ENCODE assay signal across 9 cellular contexts in genomic region chr17:77371888-77372443, GRCh38.
DNase-seq lines count a peak whose midpoint lies in the region; ATAC-seq and TF ChIP-seq lines count a peak whose summit lies in the region.
"Had no signal": no experiment of that assay in that cellular context is flagged by ENCODE, and none has a peak within 500 bp of the region (broad histone marks: within the 10 kb centered on the region; RNA-seq: fewer than 3 reads in every experiment).

No MANE protein-coding gene starts in this region.

- TF ChIP-seq CTCF in esophagus muscularis mucosa (IDR thresholded peaks at IDR 0.05) (no peak), PC-3 (conservative IDR thresholded peaks at IDR 0.05; ENCODE audit: low read depth, low read length) (no peak)

- peak overlapping the region; percentile 60 for H3K27ac ChIP-seq in CD4-positive, CD25-positive, alpha-beta regulatory T cell (ENCODE audit: insufficient read depth, low read length, poor library complexity, severe bottlenecking)
- H3K27ac ChIP-seq in SJCRH30 (peak overlapping the region; percentile 49), esophagus muscularis mucosa (replicated peaks in 1 of 4) (peak overlapping the region; percentile 99 to 100 (median 99)), neuronal stem cell (replicated peaks; ENCODE audit: low read length) (peak overlapping the region; percentile 85), PC-3 (ENCODE audit: low read length) (no peak overlapping the region)

- no peak overlapping the region for H4K91ac ChIP-seq in neuronal stem cell (ENCODE audit: low read depth, low read length, poor library complexity)

- no peaks in the 10 kb centered on the region for H3K36me3 Mint-ChIP-seq in CD4-positive, CD25-positive, alpha-beta regulatory T cell

- H2BK12ac ChIP-seq in neuronal stem cell (ENCODE audit: low read length) = peak overlapping the region; percentile 12

- no peak for TF ChIP-seq POLR2A in esophagus muscularis mucosa (IDR thresholded peaks at IDR 0.05; ENCODE audit: low read depth)

- H3K27ac Mint-ChIP-seq in CD4-positive, CD25-positive, alpha-beta regulatory T cell = peak overlapping the region; percentile 35 to 91 (median 65)

- CTCF ChIA-PET in PC-3 (lab: Charles Lee) = no interaction called here

- H2BK120ac ChIP-seq in neuronal stem cell (ENCODE audit: low read depth, low read length) = peak overlapping the region; percentile 45

- POLR2A ChIA-PET in PC-3 (lab: Charles Lee; ENCODE audit: unreplicated experiment) = no interaction called here

- H3K4me3 ChIP-seq in CD4-positive, CD25-positive, alpha-beta regulatory T cell (ENCODE audit: low read depth, low read length) = peak overlapping the region; percentile 26
- peak overlapping the region; percentile 80 for H3K4me3 ChIP-seq in SJCRH30
- H3K4me3 ChIP-seq in esophagus muscularis mucosa = peak overlapping the region; percentile 73 to 93 (median 92)
- peak overlapping the region in 1 of 2 donors; percentile 96 for H3K4me3 ChIP-seq in neuronal stem cell (ENCODE audit: low read length in 2 of 2)
- H3K4me3 ChIP-seq in PC-3 (ENCODE audit: low read length) = no peak overlapping the region

- no peaks in the 10 kb centered on the region for H3K27me3 ChIP-seq in CD4-positive, CD25-positive, alpha-beta regulatory T cell (ENCODE audit: control insufficient read depth, insufficient read depth, low read length)
- H3K27me3 ChIP-seq in SJCRH30 (no peaks in the 10 kb centered on the region), esophagus muscularis mucosa (no peaks in the 10 kb centered on the region), neuronal stem cell (ENCODE audit: control insufficient read depth in 3 of 3, insufficient read depth in 3 of 3, low read depth in 1 of 3, low read length in 3 of 3) (no peaks in the 10 kb centered on the region), PC-3 (ENCODE audit: low read length) (no peaks in the 10 kb centered on the region)

- peak overlapping the region; percentile 77 for H3K18ac ChIP-seq in neuronal stem cell (ENCODE audit: low read length)

- no peaks in the 10 kb centered on the region for H3K9me3 ChIP-seq in CD4-positive, CD25-positive, alpha-beta regulatory T cell (ENCODE audit: control insufficient read depth in 2 of 2, low read length in 2 of 2)
- H3K9me3 ChIP-seq in SJCRH30 (replicated peaks) (no peaks in the 10 kb centered on the region), esophagus muscularis mucosa (no peaks in the 10 kb centered on the region), neuronal stem cell (replicated peaks in 1 of 2; ENCODE audit: control insufficient read depth in 2 of 2, insufficient read depth in 1 of 2, low read depth in 1 of 2, low read length in 2 of 2) (peaks cover 0 to 3% of the 10 kb centered on the region in 2 donors), PC-3 (ENCODE audit: low read length) (no peaks in the 10 kb centered on the region)

- H3K36me3 ChIP-seq in CD4-positive, CD25-positive, alpha-beta regulatory T cell (ENCODE audit: control insufficient read depth, insufficient read depth, low read length) = no peaks in the 10 kb centered on the region
- no peaks in the 10 kb centered on the region for H3K36me3 ChIP-seq in SJCRH30
- no peaks in the 10 kb centered on the region for H3K36me3 ChIP-seq in esophagus muscularis mucosa
- no peaks in the 10 kb centered on the region for H3K36me3 ChIP-seq in neuronal stem cell (replicated peaks in 1 of 2; ENCODE audit: control insufficient read depth in 2 of 2, insufficient read depth in 2 of 2, low read length in 2 of 2)
- H3K36me3 ChIP-seq in PC-3 (ENCODE audit: low read depth, low read length) = no peaks in the 10 kb centered on the region

- peak overlapping the region; percentile 58 for H3K4me2 ChIP-seq in neuronal stem cell (ENCODE audit: insufficient read depth, low read length, poor library complexity, severe bottlenecking)
- no peak overlapping the region for H3K4me2 ChIP-seq in PC-3 (ENCODE audit: low read length)

- peak overlapping the region; percentile 82 to 89 (median 88) for H3K4me3 Mint-ChIP-seq in CD4-positive, CD25-positive, alpha-beta regulatory T cell

- no TSS peak for BruUV-seq in PC-3 (replicated peaks; lab: Mats Ljungman, UMichigan)

- 41% methylated on average over 15 of the region's 16 CpGs for WGBS in esophagus muscularis mucosa
- WGBS in neuronal stem cell (ENCODE audit: extremely low coverage in 2 of 2, insufficient read length in 2 of 2, insufficient replicate concordance in 1 of 2), 2 donors = no CpG with 5 or more reads among the region's 16 CpGs

- H2AFZ ChIP-seq in neuronal stem cell (ENCODE audit: low read length) = peak overlapping the region; percentile 94
- H2AFZ ChIP-seq in PC-3 (ENCODE audit: low read length) = no peak overlapping the region

- peaks cover 26% of the 10 kb centered on the region for H3K79me1 ChIP-seq in neuronal stem cell (ENCODE audit: low read depth, low read length)

- no peak overlapping the region for H3K23ac ChIP-seq in neuronal stem cell (ENCODE audit: low read depth, low read length, poor library complexity)

- peak overlapping the region; percentile 17 for H2BK15ac ChIP-seq in neuronal stem cell (ENCODE audit: low read length)

- H2BK5ac ChIP-seq in neuronal stem cell (ENCODE audit: low read length) = peak overlapping the region; percentile 91

- ATAC-seq in CD4-positive, CD25-positive, alpha-beta regulatory T cell (ENCODE audit: low read depth in 2 of 2) = no peak
- ATAC-seq in GM21360 (IDR thresholded peaks at IDR 0.05; ENCODE audit: unreplicated experiment) (no peak), HG03571 (IDR thresholded peaks at IDR 0.05; ENCODE audit: unreplicated experiment) (no peak), PC-3 (no peak)

- peak overlapping the region; percentile 36 for H2AK5ac ChIP-seq in neuronal stem cell (ENCODE audit: low read depth, low read length)

- no peak overlapping the region for H3K4ac ChIP-seq in neuronal stem cell (ENCODE audit: low read length)

- H3K79me2 ChIP-seq in PC-3 (ENCODE audit: low read length) = peaks cover 91% of the 10 kb centered on the region

- no peaks in the 10 kb centered on the region for H3F3A ChIP-seq in PC-3 (ENCODE audit: low read length, unreplicated experiment)

- H3K9me3 Mint-ChIP-seq in CD4-positive, CD25-positive, alpha-beta regulatory T cell = no peaks in the 10 kb centered on the region

- intact Hi-C loops in esophagus muscularis mucosa (cut with DNase I) = no loop called here
- intact Hi-C loops in PC-3 (cut with micrococcal nuclease) = no loop called here

- TF ChIP-seq EP300 in esophagus muscularis mucosa (IDR thresholded peaks at IDR 0.05) = no peak

- H4K20me1 ChIP-seq in PC-3 (ENCODE audit: low read length) = peaks cover 55% of the 10 kb centered on the region

- H3K4me1 ChIP-seq in CD4-positive, CD25-positive, alpha-beta regulatory T cell (ENCODE audit: control insufficient read depth, insufficient read depth, low read length, poor library complexity, severe bottlenecking) = peaks cover 42% of the 10 kb centered on the region
- H3K4me1 ChIP-seq in SJCRH30 (peaks cover 38% of the 10 kb centered on the region), esophagus muscularis mucosa (peaks cover 55 to 70% (median 66%) of the 10 kb centered on the region in 4 donors), neuronal stem cell (ENCODE audit: control insufficient read depth in 2 of 2, insufficient read depth in 1 of 2, low read depth in 1 of 2, low read length in 2 of 2) (peaks cover 41 to 51% of the 10 kb centered on the region in 2 donors), PC-3 (ENCODE audit: insufficient read depth, low read length) (no peaks in the 10 kb centered on the region)

- no peaks in the 10 kb centered on the region for H3K9me2 ChIP-seq in PC-3 (replicated peaks; ENCODE audit: low read length)

- no peak for DNase-seq in CD4-positive, CD25-positive, alpha-beta regulatory T cell
- DNase-seq in SJCRH30 (no peak), esophagus muscularis mucosa (ENCODE audit: extremely low spot score) (no peak), neuronal stem cell (ENCODE audit: low spot score) (no peak), cerebellar cortex (ENCODE audit: low spot score) (no peak), PC-3 (no peak)
- DNase-seq: NCI-H1417 treated with DMSO at 0.1 percent for 48 hours had no signal

- H4K8ac ChIP-seq in neuronal stem cell (ENCODE audit: low read depth, low read length) = no peak overlapping the region

- peak overlapping the region; percentile 78 for H3K14ac ChIP-seq in neuronal stem cell (ENCODE audit: low read length)

- H3K9ac ChIP-seq in neuronal stem cell (ENCODE audit: low read depth, low read length, poor library complexity) = no peak overlapping the region
- no peak overlapping the region for H3K9ac ChIP-seq in PC-3 (ENCODE audit: low read length)

- H3K4me1 Mint-ChIP-seq in CD4-positive, CD25-positive, alpha-beta regulatory T cell = peaks cover 10 to 59% (median 35%) of the 10 kb centered on the region in 4 donors

- peaks cover 4% of the 10 kb centered on the region for H3K27me3 Mint-ChIP-seq in CD4-positive, CD25-positive, alpha-beta regulatory T cell
